ENCODE assay signal across 19 cellular contexts in genomic region chr7:149680316-149681025, GRCh38.
DNase-seq lines count a peak whose midpoint lies in the region; TF ChIP-seq lines count a peak whose summit lies in the region.
"Had no signal": no experiment of that assay in that cellular context is flagged by ENCODE, and none has a peak within 500 bp of the region (broad histone marks: within the 10 kb centered on the region; RNA-seq: fewer than 3 reads in every experiment).

No MANE protein-coding gene starts in this region.

- H3K4me3 ChIP-seq in GM23248, result peak overlapping the region; percentile 41
- no peak overlapping the region for H3K4me3 ChIP-seq in stomach

- DNase-seq in GM23248 (peak; percentile 81), astrocyte of the hippocampus (ENCODE audit: low read depth, low spot score) (peak; percentile 22), fibroblast of gingiva (ENCODE audit: low read depth) (peak; percentile 7), stromal cell of bone marrow (ENCODE audit: low read depth) (peak; percentile 15), stomach (no peak), AG08396 (ENCODE audit: low spot score) (no peak), mucosa of gallbladder (ENCODE audit: low spot score) (no peak)
- DNase-seq in activated CD4-positive, alpha-beta T cell treated with anti-CD3 and anti-CD28 coated beads, Interleukin-2, amount 50 U/mL, for 1 hour, result no peak
- DNase-seq: ACHN; Caco-2; CD4-positive, CD25-positive, alpha-beta regulatory T cell; DMS153; H7; NCI-H1105 treated with DMSO at 0.1 percent for 48 hours; NCI-H1694; NCI-H2081 treated with DMSO at 0.1 percent for 48 hours; NCI-H510A; NCI-H748 treated with DMSO at 0.1 percent for 48 hours; NK-92 treated with Interleukin-12 subunit alpha and Interleukin-12 subunit beta, amount 100 ng/mL, for 24 hours had no signal

- H3K27me3 ChIP-seq in GM23248 (replicated peaks; ENCODE audit: insufficient read depth), result no peaks in the 10 kb centered on the region; the same call in 1 of the 2 replicates
- H3K27me3 ChIP-seq in stomach, result peaks cover 0 to 6% (median 0%) of the 10 kb centered on the region in 3 donors

- no peak for TF ChIP-seq POLR2A in stomach (IDR thresholded peaks at IDR 0.05)

- H3K27ac ChIP-seq in GM23248, result peak overlapping the region; percentile 59
- H3K27ac ChIP-seq in stomach, result no peak overlapping the region

- no peaks in the 10 kb centered on the region for H3K79me2 ChIP-seq in GM23248 (ENCODE audit: insufficient read depth)

- H3K9ac ChIP-seq in GM23248, result no peak overlapping the region

- no peak for TF ChIP-seq EP300 in stomach (IDR thresholded peaks at IDR 0.05)

- TF ChIP-seq CTCF in stomach (IDR thresholded peaks at IDR 0.05), result no peak

- no peaks in the 10 kb centered on the region for H3K9me2 ChIP-seq in GM23248 (ENCODE audit: insufficient read depth)

- H2AFZ ChIP-seq in GM23248, result 0 out of 2 replicates have a peak overlapping the region, but pooled peaks have one; percentile 7

- WGBS in GM23248 (ENCODE audit: low coverage in 1 of 2, low lambda C conversion rate in 2 of 2, missing lambda C conversion rate in 2 of 2), 2 experiments, result 0 to 3% methylated on average over 2 of the region's 2 CpGs
- WGBS in stomach, 5 donors, result 44 to 72% (median 60%) methylated on average over 2 of the region's 2 CpGs

- peak overlapping the region; percentile 69 for H3K4me2 ChIP-seq in GM23248 (ENCODE audit: unreplicated experiment)

- in situ Hi-C loops in GM23248 (cut with MboI), result no loop called here

- H3K4me1 ChIP-seq in GM23248 (ENCODE audit: insufficient read depth) (peaks cover 55% of the 10 kb centered on the region), stomach (peaks cover 0 to 4% (median under 1%) of the 10 kb centered on the region in 4 donors)
- H3K4me1 ChIP-seq: Caco-2 had no signal

- H3K36me3 ChIP-seq in GM23248 (ENCODE audit: low read depth) (no peaks in the 10 kb centered on the region), stomach (no peaks in the 10 kb centered on the region)

- H4K20me1 ChIP-seq in GM23248 (ENCODE audit: insufficient read depth), result no peaks in the 10 kb centered on the region

- peaks cover 38% of the 10 kb centered on the region for H3F3A ChIP-seq in GM23248 (ENCODE audit: insufficient read depth)

- H3K9me3 ChIP-seq in GM23248 (ENCODE audit: low read depth) (no peaks in the 10 kb centered on the region), stomach (peaks cover 0 to 11% (median 5%) of the 10 kb centered on the region in 4 donors)

- intact Hi-C loops in stomach (cut with DNase I; ENCODE audit: low total_unique reads), result no loop called here

Comparison
In these comparisons a context has a peak if more than half of its experiments do, and no peak if none do; other contexts are left out.
1. DNase-seq: peak in GM23248 (single experiment), astrocyte of the hippocampus (single experiment), fibroblast of gingiva (single experiment) and stromal cell of bone marrow (single experiment); none in stomach (single experiment), activated CD4-positive, alpha-beta T cell treated with anti-CD3 and anti-CD28 coated beads, Interleukin-2, amount 50 U/mL, for 1 hour (single experiment), AG08396 (single experiment) and mucosa of gallbladder (single experiment).